Comparison of ENCODE assay signal across 1 cellular context in the genomic region with DNA sequence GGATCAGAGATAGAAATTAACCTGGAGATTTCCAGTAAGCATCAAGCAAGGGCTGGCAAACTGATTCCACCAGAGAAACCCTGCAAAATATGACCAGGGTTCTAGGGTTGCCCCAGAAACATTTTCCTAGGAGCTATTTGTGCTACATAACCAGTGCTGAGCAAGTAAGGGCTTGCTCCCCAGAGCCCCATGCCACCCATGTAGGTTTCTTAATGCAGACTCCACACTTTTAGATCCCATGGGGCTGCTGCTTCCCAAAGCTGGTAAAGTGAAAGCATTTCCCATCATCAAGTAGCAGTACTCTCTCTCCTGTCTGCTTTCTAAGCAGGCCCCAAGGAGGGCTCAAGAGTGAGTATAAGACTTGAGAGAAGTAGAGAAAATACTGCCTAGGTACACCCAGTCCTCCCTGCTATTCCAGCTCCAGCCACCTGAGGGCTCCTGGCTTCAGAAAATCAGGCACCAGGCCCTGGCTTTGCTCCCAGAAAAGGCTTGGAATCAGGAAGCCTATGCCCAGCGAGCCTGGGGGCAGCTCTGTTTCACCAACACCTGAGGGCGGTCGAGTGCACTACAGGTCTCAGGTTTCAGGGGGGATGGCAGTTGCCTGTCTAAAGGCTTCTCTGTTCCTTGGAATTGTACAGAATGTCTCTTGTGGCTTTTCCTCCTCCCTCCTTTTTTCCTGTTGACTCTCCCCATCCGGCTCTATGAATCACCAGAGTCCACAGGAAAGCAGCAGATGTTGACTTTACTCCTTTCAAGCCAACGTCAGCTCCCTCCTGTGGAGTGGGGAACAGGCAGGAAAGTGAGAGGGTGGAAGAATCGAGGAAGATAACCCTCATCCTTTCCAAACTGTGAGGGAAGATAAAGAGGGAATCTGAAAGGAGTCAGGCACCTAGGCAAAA.
TF ChIP-seq lines count a peak whose summit lies in the region.

No MANE protein-coding gene starts in this region.

TF ChIP-seq in K562, 482 proteins besides CTCF, POLR2A, EP300 and RAD21 (continued from another document and continues in another):
- TF ChIP-seq, protein P1, sequence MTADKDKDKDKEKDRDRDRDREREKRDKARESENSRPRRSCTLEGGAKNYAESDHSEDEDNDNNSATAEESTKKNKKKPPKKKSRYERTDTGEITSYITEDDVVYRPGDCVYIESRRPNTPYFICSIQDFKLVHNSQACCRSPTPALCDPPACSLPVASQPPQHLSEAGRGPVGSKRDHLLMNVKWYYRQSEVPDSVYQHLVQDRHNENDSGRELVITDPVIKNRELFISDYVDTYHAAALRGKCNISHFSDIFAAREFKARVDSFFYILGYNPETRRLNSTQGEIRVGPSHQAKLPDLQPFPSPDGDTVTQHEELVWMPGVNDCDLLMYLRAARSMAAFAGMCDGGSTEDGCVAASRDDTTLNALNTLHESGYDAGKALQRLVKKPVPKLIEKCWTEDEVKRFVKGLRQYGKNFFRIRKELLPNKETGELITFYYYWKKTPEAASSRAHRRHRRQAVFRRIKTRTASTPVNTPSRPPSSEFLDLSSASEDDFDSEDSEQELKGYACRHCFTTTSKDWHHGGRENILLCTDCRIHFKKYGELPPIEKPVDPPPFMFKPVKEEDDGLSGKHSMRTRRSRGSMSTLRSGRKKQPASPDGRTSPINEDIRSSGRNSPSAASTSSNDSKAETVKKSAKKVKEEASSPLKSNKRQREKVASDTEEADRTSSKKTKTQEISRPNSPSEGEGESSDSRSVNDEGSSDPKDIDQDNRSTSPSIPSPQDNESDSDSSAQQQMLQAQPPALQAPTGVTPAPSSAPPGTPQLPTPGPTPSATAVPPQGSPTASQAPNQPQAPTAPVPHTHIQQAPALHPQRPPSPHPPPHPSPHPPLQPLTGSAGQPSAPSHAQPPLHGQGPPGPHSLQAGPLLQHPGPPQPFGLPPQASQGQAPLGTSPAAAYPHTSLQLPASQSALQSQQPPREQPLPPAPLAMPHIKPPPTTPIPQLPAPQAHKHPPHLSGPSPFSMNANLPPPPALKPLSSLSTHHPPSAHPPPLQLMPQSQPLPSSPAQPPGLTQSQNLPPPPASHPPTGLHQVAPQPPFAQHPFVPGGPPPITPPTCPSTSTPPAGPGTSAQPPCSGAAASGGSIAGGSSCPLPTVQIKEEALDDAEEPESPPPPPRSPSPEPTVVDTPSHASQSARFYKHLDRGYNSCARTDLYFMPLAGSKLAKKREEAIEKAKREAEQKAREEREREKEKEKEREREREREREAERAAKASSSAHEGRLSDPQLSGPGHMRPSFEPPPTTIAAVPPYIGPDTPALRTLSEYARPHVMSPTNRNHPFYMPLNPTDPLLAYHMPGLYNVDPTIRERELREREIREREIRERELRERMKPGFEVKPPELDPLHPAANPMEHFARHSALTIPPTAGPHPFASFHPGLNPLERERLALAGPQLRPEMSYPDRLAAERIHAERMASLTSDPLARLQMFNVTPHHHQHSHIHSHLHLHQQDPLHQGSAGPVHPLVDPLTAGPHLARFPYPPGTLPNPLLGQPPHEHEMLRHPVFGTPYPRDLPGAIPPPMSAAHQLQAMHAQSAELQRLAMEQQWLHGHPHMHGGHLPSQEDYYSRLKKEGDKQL (CRISPR knock-in tag; IDR thresholded peaks at IDR 0.05; ENCODE audit: borderline replicate concordance), result no peak
- TF ChIP-seq UBTF (IDR thresholded peaks at IDR 0.05; ENCODE audit: borderline replicate concordance in 1 of 2, low read depth in 2 of 2, low read length in 2 of 2), result no peak
- TF ChIP-seq TFE3 (CRISPR knock-in tag; IDR thresholded peaks at IDR 0.05), result no peak
- no peak for TF ChIP-seq RBM39 (optimal IDR thresholded peaks at IDR 0.05; ENCODE audit: low read depth, low read length)
- TF ChIP-seq PPARD (CRISPR knock-in tag; IDR thresholded peaks at IDR 0.05), result no peak
- no peak for TF ChIP-seq ZNF696 (CRISPR knock-in tag; conservative IDR thresholded peaks at IDR 0.05)
- no peak for TF ChIP-seq ZNF561 (CRISPR knock-in tag; conservative IDR thresholded peaks at IDR 0.05)
- TF ChIP-seq, protein P2, sequence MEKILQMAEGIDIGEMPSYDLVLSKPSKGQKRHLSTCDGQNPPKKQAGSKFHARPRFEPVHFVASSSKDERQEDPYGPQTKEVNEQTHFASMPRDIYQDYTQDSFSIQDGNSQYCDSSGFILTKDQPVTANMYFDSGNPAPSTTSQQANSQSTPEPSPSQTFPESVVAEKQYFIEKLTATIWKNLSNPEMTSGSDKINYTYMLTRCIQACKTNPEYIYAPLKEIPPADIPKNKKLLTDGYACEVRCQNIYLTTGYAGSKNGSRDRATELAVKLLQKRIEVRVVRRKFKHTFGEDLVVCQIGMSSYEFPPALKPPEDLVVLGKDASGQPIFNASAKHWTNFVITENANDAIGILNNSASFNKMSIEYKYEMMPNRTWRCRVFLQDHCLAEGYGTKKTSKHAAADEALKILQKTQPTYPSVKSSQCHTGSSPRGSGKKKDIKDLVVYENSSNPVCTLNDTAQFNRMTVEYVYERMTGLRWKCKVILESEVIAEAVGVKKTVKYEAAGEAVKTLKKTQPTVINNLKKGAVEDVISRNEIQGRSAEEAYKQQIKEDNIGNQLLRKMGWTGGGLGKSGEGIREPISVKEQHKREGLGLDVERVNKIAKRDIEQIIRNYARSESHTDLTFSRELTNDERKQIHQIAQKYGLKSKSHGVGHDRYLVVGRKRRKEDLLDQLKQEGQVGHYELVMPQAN (IDR thresholded peaks at IDR 0.05; ENCODE audit: borderline replicate concordance), result no peak
- no peak for TF ChIP-seq EHMT2 (IDR thresholded peaks at IDR 0.05)
- peak; percentile 56 for TF ChIP-seq LEF1 (IDR thresholded peaks at IDR 0.05)
- peak; percentile 60; the same call in 1 of the 2 replicates for TF ChIP-seq CTBP1 (IDR thresholded peaks at IDR 0.05; ENCODE audit: borderline replicate concordance)
- TF ChIP-seq MITF (IDR thresholded peaks at IDR 0.05), result no peak
- no peak for TF ChIP-seq PRMT5 (CRISPR knock-in tag; IDR thresholded peaks at IDR 0.05)
- TF ChIP-seq CLOCK (CRISPR knock-in tag; IDR thresholded peaks at IDR 0.05; ENCODE audit: borderline replicate concordance), result no peak
- TF ChIP-seq TCF7L2 (IDR thresholded peaks at IDR 0.05; ENCODE audit: low read depth, low read length), result no peak
- peak; percentile 20; the same call in 1 of the 2 replicates for TF ChIP-seq ZNF589 (CRISPR knock-in tag; IDR thresholded peaks at IDR 0.05; ENCODE audit: low read depth)
- TF ChIP-seq RAD51 (IDR thresholded peaks at IDR 0.05; ENCODE audit: borderline replicate concordance, low read depth), result no peak
- no peak for TF ChIP-seq NFRKB (IDR thresholded peaks at IDR 0.05; ENCODE audit: low read depth)
- TF ChIP-seq ZNF41 (CRISPR knock-in tag; conservative IDR thresholded peaks at IDR 0.05), result no peak
- no peak for TF ChIP-seq TBP (optimal IDR thresholded peaks at IDR 0.05; ENCODE audit: low read depth, low read length)
- TF ChIP-seq, protein P3, sequence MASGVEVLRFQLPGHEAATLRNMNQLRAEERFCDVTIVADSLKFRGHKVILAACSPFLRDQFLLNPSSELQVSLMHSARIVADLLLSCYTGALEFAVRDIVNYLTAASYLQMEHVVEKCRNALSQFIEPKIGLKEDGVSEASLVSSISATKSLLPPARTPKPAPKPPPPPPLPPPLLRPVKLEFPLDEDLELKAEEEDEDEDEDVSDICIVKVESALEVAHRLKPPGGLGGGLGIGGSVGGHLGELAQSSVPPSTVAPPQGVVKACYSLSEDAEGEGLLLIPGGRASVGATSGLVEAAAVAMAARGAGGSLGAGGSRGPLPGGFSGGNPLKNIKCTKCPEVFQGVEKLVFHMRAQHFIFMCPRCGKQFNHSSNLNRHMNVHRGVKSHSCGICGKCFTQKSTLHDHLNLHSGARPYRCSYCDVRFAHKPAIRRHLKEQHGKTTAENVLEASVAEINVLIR (CRISPR knock-in tag; IDR thresholded peaks at IDR 0.05), result no peak
- no peak for TF ChIP-seq ELF2 (CRISPR knock-in tag; IDR thresholded peaks at IDR 0.05)
- TF ChIP-seq, protein P4, sequence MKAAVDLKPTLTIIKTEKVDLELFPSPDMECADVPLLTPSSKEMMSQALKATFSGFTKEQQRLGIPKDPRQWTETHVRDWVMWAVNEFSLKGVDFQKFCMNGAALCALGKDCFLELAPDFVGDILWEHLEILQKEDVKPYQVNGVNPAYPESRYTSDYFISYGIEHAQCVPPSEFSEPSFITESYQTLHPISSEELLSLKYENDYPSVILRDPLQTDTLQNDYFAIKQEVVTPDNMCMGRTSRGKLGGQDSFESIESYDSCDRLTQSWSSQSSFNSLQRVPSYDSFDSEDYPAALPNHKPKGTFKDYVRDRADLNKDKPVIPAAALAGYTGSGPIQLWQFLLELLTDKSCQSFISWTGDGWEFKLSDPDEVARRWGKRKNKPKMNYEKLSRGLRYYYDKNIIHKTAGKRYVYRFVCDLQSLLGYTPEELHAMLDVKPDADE (conservative IDR thresholded peaks at IDR 0.05; ENCODE audit: control insufficient read depth, low read depth, low read length), result no peak
- TF ChIP-seq ZNF184 (CRISPR knock-in tag; IDR thresholded peaks at IDR 0.05), result no peak
- TF ChIP-seq NFE2L1 (tag; IDR thresholded peaks at IDR 0.05; ENCODE audit: borderline replicate concordance, low read depth), result no peak
- no peak for TF ChIP-seq NCOA4 (IDR thresholded peaks at IDR 0.05; ENCODE audit: partially characterized antibody)
- TF ChIP-seq GTF2A2 (tag; IDR thresholded peaks at IDR 0.05), result no peak
- TF ChIP-seq, protein P5, sequence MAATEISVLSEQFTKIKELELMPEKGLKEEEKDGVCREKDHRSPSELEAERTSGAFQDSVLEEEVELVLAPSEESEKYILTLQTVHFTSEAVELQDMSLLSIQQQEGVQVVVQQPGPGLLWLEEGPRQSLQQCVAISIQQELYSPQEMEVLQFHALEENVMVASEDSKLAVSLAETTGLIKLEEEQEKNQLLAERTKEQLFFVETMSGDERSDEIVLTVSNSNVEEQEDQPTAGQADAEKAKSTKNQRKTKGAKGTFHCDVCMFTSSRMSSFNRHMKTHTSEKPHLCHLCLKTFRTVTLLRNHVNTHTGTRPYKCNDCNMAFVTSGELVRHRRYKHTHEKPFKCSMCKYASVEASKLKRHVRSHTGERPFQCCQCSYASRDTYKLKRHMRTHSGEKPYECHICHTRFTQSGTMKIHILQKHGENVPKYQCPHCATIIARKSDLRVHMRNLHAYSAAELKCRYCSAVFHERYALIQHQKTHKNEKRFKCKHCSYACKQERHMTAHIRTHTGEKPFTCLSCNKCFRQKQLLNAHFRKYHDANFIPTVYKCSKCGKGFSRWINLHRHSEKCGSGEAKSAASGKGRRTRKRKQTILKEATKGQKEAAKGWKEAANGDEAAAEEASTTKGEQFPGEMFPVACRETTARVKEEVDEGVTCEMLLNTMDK (IDR thresholded peaks at IDR 0.05; ENCODE audit: borderline replicate concordance, insufficient read depth, low read depth, low read length, poor library complexity, severe bottlenecking), result no peak
- no peak for TF ChIP-seq E2F5 (CRISPR knock-in tag; IDR thresholded peaks at IDR 0.05)
